2 cellular contexts compared by ENCODE assay signal in genomic region chr11:8794126-8794525, GRCh38.
TF ChIP-seq lines count a peak whose summit lies in the region.

No MANE protein-coding gene starts in this region.

TF ChIP-seq in IMR-90, 13 proteins besides CTCF, POLR2A, EP300 and RAD21:
- TF ChIP-seq FOS (IDR thresholded peaks at IDR 0.05; ENCODE audit: low read depth, low read length) = no peak

TF ChIP-seq in liver, 16 proteins besides CTCF, POLR2A, EP300 and RAD21:
- TF ChIP-seq, protein P1, sequence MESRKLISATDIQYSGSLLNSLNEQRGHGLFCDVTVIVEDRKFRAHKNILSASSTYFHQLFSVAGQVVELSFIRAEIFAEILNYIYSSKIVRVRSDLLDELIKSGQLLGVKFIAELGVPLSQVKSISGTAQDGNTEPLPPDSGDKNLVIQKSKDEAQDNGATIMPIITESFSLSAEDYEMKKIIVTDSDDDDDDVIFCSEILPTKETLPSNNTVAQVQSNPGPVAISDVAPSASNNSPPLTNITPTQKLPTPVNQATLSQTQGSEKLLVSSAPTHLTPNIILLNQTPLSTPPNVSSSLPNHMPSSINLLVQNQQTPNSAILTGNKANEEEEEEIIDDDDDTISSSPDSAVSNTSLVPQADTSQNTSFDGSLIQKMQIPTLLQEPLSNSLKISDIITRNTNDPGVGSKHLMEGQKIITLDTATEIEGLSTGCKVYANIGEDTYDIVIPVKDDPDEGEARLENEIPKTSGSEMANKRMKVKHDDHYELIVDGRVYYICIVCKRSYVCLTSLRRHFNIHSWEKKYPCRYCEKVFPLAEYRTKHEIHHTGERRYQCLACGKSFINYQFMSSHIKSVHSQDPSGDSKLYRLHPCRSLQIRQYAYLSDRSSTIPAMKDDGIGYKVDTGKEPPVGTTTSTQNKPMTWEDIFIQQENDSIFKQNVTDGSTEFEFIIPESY (IDR thresholded peaks at IDR 0.05) = no peak
- TF ChIP-seq TAF1 (conservative IDR thresholded peaks at IDR 0.05) = no peak
- TF ChIP-seq HNF4G (IDR thresholded peaks at IDR 0.05) = no peak
- no peak for TF ChIP-seq GABPA (IDR thresholded peaks at IDR 0.05 in 1 of 2, conservative IDR thresholded peaks at IDR 0.05 in 1 of 2)
- TF ChIP-seq SP1 (IDR thresholded peaks at IDR 0.05) = no peak
- TF ChIP-seq EGR1 (IDR thresholded peaks at IDR 0.05; ENCODE audit: low read depth in 2 of 2) = no peak
- no peak for TF ChIP-seq HNF4A (conservative IDR thresholded peaks at IDR 0.05)
- TF ChIP-seq, protein P2, sequence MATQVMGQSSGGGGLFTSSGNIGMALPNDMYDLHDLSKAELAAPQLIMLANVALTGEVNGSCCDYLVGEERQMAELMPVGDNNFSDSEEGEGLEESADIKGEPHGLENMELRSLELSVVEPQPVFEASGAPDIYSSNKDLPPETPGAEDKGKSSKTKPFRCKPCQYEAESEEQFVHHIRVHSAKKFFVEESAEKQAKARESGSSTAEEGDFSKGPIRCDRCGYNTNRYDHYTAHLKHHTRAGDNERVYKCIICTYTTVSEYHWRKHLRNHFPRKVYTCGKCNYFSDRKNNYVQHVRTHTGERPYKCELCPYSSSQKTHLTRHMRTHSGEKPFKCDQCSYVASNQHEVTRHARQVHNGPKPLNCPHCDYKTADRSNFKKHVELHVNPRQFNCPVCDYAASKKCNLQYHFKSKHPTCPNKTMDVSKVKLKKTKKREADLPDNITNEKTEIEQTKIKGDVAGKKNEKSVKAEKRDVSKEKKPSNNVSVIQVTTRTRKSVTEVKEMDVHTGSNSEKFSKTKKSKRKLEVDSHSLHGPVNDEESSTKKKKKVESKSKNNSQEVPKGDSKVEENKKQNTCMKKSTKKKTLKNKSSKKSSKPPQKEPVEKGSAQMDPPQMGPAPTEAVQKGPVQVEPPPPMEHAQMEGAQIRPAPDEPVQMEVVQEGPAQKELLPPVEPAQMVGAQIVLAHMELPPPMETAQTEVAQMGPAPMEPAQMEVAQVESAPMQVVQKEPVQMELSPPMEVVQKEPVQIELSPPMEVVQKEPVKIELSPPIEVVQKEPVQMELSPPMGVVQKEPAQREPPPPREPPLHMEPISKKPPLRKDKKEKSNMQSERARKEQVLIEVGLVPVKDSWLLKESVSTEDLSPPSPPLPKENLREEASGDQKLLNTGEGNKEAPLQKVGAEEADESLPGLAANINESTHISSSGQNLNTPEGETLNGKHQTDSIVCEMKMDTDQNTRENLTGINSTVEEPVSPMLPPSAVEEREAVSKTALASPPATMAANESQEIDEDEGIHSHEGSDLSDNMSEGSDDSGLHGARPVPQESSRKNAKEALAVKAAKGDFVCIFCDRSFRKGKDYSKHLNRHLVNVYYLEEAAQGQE (IDR thresholded peaks at IDR 0.05) = no peak
